1 cellular context compared by ENCODE assay signal in genomic region chr11:1381793-1382425, GRCh38.
TF ChIP-seq lines count a peak whose summit lies in the region.

No MANE protein-coding gene starts in this region.

TF ChIP-seq in GM23338, 12 proteins besides CTCF, POLR2A, EP300 and RAD21 (continued from another document):
- TF ChIP-seq ZNF462 (CRISPR knock-in tag; IDR thresholded peaks at IDR 0.05) (no peak), EZH2phosphoT487 (IDR thresholded peaks at IDR 0.05; ENCODE audit: unreplicated experiment) (no peak), EZH2 (IDR thresholded peaks at IDR 0.05; ENCODE audit: low read depth, unreplicated experiment) (no peak), ETS1 (IDR thresholded peaks at IDR 0.05) (no peak), REST (IDR thresholded peaks at IDR 0.05; ENCODE audit: unreplicated experiment) (no peak), STAT1 (IDR thresholded peaks at IDR 0.05; ENCODE audit: unreplicated experiment) (no peak), ZNF114 (CRISPR knock-in tag; IDR thresholded peaks at IDR 0.05) (no peak), JUNB (IDR thresholded peaks at IDR 0.05; ENCODE audit: unreplicated experiment) (no peak), CREB1 (CRISPR knock-in tag; IDR thresholded peaks at IDR 0.05; ENCODE audit: low read depth) (no peak), NANOG (IDR thresholded peaks at IDR 0.05; ENCODE audit: borderline replicate concordance) (no peak)
